In genomic region chr6:112360498-112360897, GRCh38 we compare ENCODE assay signal across 2 cellular contexts.
TF ChIP-seq lines count a peak whose summit lies in the region.

No MANE protein-coding gene starts in this region.

TF ChIP-seq in SK-N-SH, 30 proteins besides CTCF, POLR2A, EP300 and RAD21:
- TF ChIP-seq USF2 (IDR thresholded peaks at IDR 0.05; ENCODE audit: borderline replicate concordance, low read depth, low read length) (no peak), YY1 (IDR thresholded peaks at IDR 0.05; ENCODE audit: low read depth) (no peak), REST (IDR thresholded peaks at IDR 0.05; ENCODE audit: low read depth, low read length) (no peak), MXI1 (IDR thresholded peaks at IDR 0.05; ENCODE audit: low read depth, low read length) (no peak), SIN3A (IDR thresholded peaks at IDR 0.05; ENCODE audit: borderline replicate concordance, low read depth, low read length) (no peak), IRF3 (IDR thresholded peaks at IDR 0.05; ENCODE audit: low read depth, low read length) (no peak), NRF1 (IDR thresholded peaks at IDR 0.05; ENCODE audit: low read depth, low read length) (no peak), MAX (IDR thresholded peaks at IDR 0.05; ENCODE audit: low read depth) (no peak), GABPA (IDR thresholded peaks at IDR 0.05; ENCODE audit: low read depth) (no peak), FOXJ3 (CRISPR knock-in tag; IDR thresholded peaks at IDR 0.05) (no peak), RFX5 (IDR thresholded peaks at IDR 0.05; ENCODE audit: low read length) (no peak), RXRA (IDR thresholded peaks at IDR 0.05; ENCODE audit: borderline replicate concordance, low read depth) (no peak), TAF1 (IDR thresholded peaks at IDR 0.05; ENCODE audit: borderline replicate concordance, low read depth, low read length) (no peak), SMC3 (IDR thresholded peaks at IDR 0.05; ENCODE audit: low read depth, low read length) (no peak), FOXM1 (IDR thresholded peaks at IDR 0.05; ENCODE audit: low read depth) (no peak), FOSL2 (IDR thresholded peaks at IDR 0.05; ENCODE audit: borderline replicate concordance, low read depth) (no peak), EZH2phosphoT487 (IDR thresholded peaks at IDR 0.05; ENCODE audit: borderline replicate concordance, low read depth) (no peak)

TF ChIP-seq in SK-N-SH treated with all-trans-retinoic acid at 6 μM for 48 hours, 23 proteins besides CTCF, POLR2A, EP300 and RAD21 (continued from another document):
- TF ChIP-seq POU6F1 (CRISPR knock-in tag; IDR thresholded peaks at IDR 0.05; ENCODE audit: borderline replicate concordance, low read depth) (no peak), PATZ1 (CRISPR knock-in tag; IDR thresholded peaks at IDR 0.05; ENCODE audit: borderline replicate concordance) (no peak), ZNF565 (CRISPR knock-in tag; conservative IDR thresholded peaks at IDR 0.05; ENCODE audit: low read depth) (no peak), ISL1 (CRISPR knock-in tag; IDR thresholded peaks at IDR 0.05) (no peak), TSHZ2 (CRISPR knock-in tag; IDR thresholded peaks at IDR 0.05) (no peak), TOX (CRISPR knock-in tag; IDR thresholded peaks at IDR 0.05; ENCODE audit: borderline replicate concordance) (no peak), ZNF70 (CRISPR knock-in tag; IDR thresholded peaks at IDR 0.05) (no peak), OSR1 (CRISPR knock-in tag; IDR thresholded peaks at IDR 0.05) (no peak)
